Comparison of ENCODE assay signal across 11 cellular contexts in the genomic region with DNA sequence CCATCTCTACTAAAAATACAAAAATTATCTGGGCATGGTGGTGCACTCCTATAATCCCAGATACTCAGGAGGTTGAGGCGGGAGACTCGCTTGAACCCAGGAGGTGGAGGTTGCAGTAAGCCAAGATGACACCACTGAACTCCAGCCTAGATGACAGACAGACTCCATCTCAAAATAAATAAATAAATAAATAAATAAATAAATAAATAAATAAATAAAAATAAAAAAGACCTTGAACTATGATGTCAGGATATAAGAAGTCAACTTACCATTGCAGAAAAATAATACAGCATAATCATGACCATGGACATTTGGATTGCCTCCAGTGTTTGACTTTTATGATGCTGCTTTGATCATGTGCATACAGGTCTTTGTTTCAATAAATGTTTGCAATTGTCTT.
"Had no signal": no experiment of that assay in that cellular context is flagged by ENCODE, and none has a peak within 500 bp of the region (broad histone marks: within the 10 kb centered on the region; RNA-seq: fewer than 3 reads in every experiment).

No MANE protein-coding gene starts in this region.

- H3K4me1 Mint-ChIP-seq: GM23338, H9 had no signal

- H3K4me1 ChIP-seq: HAP-1 had no signal

- H3K4me3 ChIP-seq: GM23248, GM23338, HAP-1 had no signal

- H3K4me3 Mint-ChIP-seq: GM23338, H9, HFFc6 had no signal

- FAIRE-seq: H1, H54 had no signal

- H3K27ac Mint-ChIP-seq: H9, HFFc6 had no signal

- H3K36me3 ChIP-seq: HAP-1 had no signal

- H3K4me2 ChIP-seq: GM23338 had no signal

- H3K27ac ChIP-seq: GM23248 had no signal

- DNase-seq: GM23248, GOT3, H7, H9, HCEC 1CT, HFFc6 had no signal

- H3K9me3 ChIP-seq: HAP-1 had no signal

- ATAC-seq: GM23338, HCT116 had no signal
